In the genomic region with DNA sequence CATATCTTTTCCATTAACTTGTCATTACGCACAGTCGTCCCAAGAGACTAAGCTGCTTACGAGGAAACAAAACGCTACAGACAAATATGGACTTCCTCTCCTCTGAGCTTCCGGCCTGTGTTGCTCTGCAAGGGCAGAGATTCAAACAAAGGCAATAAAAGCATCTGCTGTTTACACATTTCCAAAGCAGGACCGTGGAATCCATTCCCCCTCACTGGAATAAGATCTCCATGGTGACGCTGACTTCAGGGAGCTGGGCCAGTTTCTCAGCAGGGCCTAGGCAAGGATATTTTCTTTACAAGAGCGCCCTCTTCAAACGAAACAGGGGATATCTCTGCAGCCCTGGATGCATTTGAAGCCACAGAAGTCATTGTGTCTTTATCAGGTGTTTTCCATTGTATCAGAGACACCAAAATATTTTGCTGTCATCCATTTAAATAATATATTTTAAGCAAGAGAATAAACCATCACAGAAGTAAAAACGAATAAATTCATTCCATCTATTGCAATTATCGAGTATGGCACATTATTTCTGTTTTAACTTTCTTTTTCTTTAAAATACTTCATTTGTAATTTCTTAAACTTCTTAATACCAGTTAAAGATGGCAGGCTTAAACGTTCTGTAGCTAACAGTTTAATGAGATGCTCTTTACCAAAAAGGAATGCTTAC, we compare ENCODE assay signal across 8 cellular contexts.
A peak's percentile ranks its signal among the peaks of the same experiment; 100 is the strongest.
DNase-seq lines count a peak whose midpoint lies in the region; ATAC-seq and TF ChIP-seq lines count a peak whose summit lies in the region.

No MANE protein-coding gene starts in this region.

- no peaks in the 10 kb centered on the region for H3K27me3 ChIP-seq in OCI-LY1 (ENCODE audit: insufficient read depth, low read length)
- no peaks in the 10 kb centered on the region for H3K27me3 ChIP-seq in endocrine pancreas (ENCODE audit: control insufficient read depth, insufficient read depth, low read length)
- H3K27me3 ChIP-seq in lower lobe of right lung (ENCODE audit: low read depth), result no peaks in the 10 kb centered on the region
- H3K27me3 ChIP-seq in uterus, result no peaks in the 10 kb centered on the region

- no peak overlapping the region for H3K27ac ChIP-seq in OCI-LY1 (ENCODE audit: low read depth, low read length, poor library complexity, severe bottlenecking)
- H3K27ac ChIP-seq in lower lobe of right lung, result no peak overlapping the region
- H3K27ac ChIP-seq in uterus, result peak overlapping the region in 1 of 2 donors; percentile 62

- no peaks in the 10 kb centered on the region for H3F3A ChIP-seq in OCI-LY1 (ENCODE audit: insufficient read depth, low read length)

- no peak for TF ChIP-seq POLR2A in uterus (IDR thresholded peaks at IDR 0.05)

- H3K4me1 ChIP-seq in OCI-LY1 (ENCODE audit: insufficient read depth, low read length, severe bottlenecking) (no peaks in the 10 kb centered on the region), endocrine pancreas (ENCODE audit: control insufficient read depth, insufficient read depth, low read length) (no peaks in the 10 kb centered on the region), lower lobe of right lung (no peaks in the 10 kb centered on the region), uterus (peaks cover 0 to 8% of the 10 kb centered on the region in 2 donors)

- no peak overlapping the region for H2AFZ ChIP-seq in OCI-LY1 (ENCODE audit: low read length)

- intact Hi-C loops in lower lobe of right lung (cut with DNase I), result no loop called here
- intact Hi-C loops in uterus (cut with DNase I; ENCODE audit: low total_unique reads), result no loop called here

- peak; percentile 96 for DNase-seq in DMS153 treated with DMSO at 0.1 percent for 48 hours (lab: John Stamatoyannopoulos, UW; ENCODE audit: unreplicated experiment)
- peak; percentile 73 for DNase-seq in HT-29 (ENCODE audit: low spot score)
- DNase-seq in lower lobe of right lung, result peak; percentile 44
- DNase-seq in uterus, result peak; percentile 85 to 92
- DNase-seq in activated CD4-positive, alpha-beta T cell treated with anti-CD3 and anti-CD28 coated beads for 48 hours, result no peak
- DNase-seq in stimulated activated CD8-positive, alpha-beta memory T cell treated with anti-CD3 and anti-CD28 coated beads, Interleukin-4, amount 100 ng/mL, for 48 hours, result no peak

- H3K4me3 ChIP-seq in OCI-LY1 (ENCODE audit: low read depth, low read length, poor library complexity, severe bottlenecking), result no peak overlapping the region
- peak overlapping the region; percentile 15 for H3K4me3 ChIP-seq in endocrine pancreas (ENCODE audit: control insufficient read depth, insufficient read depth, low read length)
- no peak overlapping the region for H3K4me3 ChIP-seq in lower lobe of right lung
- H3K4me3 ChIP-seq in uterus, result no peak overlapping the region

- H3K36me3 ChIP-seq in OCI-LY1 (ENCODE audit: insufficient read depth, low read length), result no peaks in the 10 kb centered on the region
- H3K36me3 ChIP-seq in endocrine pancreas (ENCODE audit: control insufficient read depth, insufficient read depth, low read length), result no peaks in the 10 kb centered on the region
- no peaks in the 10 kb centered on the region for H3K36me3 ChIP-seq in lower lobe of right lung
- no peaks in the 10 kb centered on the region for H3K36me3 ChIP-seq in uterus

- H3K9me3 ChIP-seq in OCI-LY1 (ENCODE audit: low read length), result no peaks in the 10 kb centered on the region
- H3K9me3 ChIP-seq in endocrine pancreas (ENCODE audit: control insufficient read depth, low read length), result no peaks in the 10 kb centered on the region
- no peaks in the 10 kb centered on the region for H3K9me3 ChIP-seq in lower lobe of right lung
- H3K9me3 ChIP-seq in uterus, result no peaks in the 10 kb centered on the region

- no peaks in the 10 kb centered on the region for H3K9me2 ChIP-seq in OCI-LY1 (ENCODE audit: low read depth, low read length)

- peak; percentile 86 to 88 for ATAC-seq in lower lobe of right lung

- H3K79me2 ChIP-seq in OCI-LY1 (ENCODE audit: insufficient read depth, low read length), result no peaks in the 10 kb centered on the region

- no peaks in the 10 kb centered on the region for H4K20me1 ChIP-seq in OCI-LY1 (ENCODE audit: insufficient read depth, low read length)

- H3K9ac ChIP-seq in OCI-LY1 (ENCODE audit: low read length) (no peak overlapping the region), endocrine pancreas (ENCODE audit: control insufficient read depth, insufficient read depth, low read length) (no peak overlapping the region)

- TF ChIP-seq CTCF in OCI-LY1 (IDR thresholded peaks at IDR 0.05; ENCODE audit: low read length) (peak; percentile 30; the same call in 1 of the 2 replicates), lower lobe of right lung (IDR thresholded peaks at IDR 0.05) (peak; percentile 54), uterus (IDR thresholded peaks at IDR 0.05) (peak; percentile 54 to 72 (median 66))

- H3K4me2 ChIP-seq in OCI-LY1 (ENCODE audit: low read length), result no peak overlapping the region

Comparison
In these comparisons a context has a peak if more than half of its experiments do, and no peak if none do; other contexts are left out.
1. DNase-seq: peak in DMS153 treated with DMSO at 0.1 percent for 48 hours (single experiment), HT-29 (single experiment), lower lobe of right lung (single experiment) and uterus (2 of 2); none in activated CD4-positive, alpha-beta T cell treated with anti-CD3 and anti-CD28 coated beads for 48 hours (single experiment) and stimulated activated CD8-positive, alpha-beta memory T cell treated with anti-CD3 and anti-CD28 coated beads, Interleukin-4, amount 100 ng/mL, for 48 hours (single experiment).
2. Peak in every context shown above with its lines, with median percentiles within 50 percentile points of each other: CTCF ChIP-seq.